In genomic region chr4:26175905-26176304, GRCh38 we compare ENCODE assay signal across 12 cellular contexts.
"Had no signal": no experiment of that assay in that cellular context is flagged by ENCODE, and none has a peak within 500 bp of the region (broad histone marks: within the 10 kb centered on the region; RNA-seq: fewer than 3 reads in every experiment).

No MANE protein-coding gene starts in this region.

- DNase-seq: activated gamma-delta T cell treated with Interleukin-2 at 50 U/mL for 16 hours; activated T-cell treated with anti-CD3 and anti-CD28 coated beads, Interleukin-2, amount 50 U/mL, for 24 hours; esophagus squamous epithelium; gastrocnemius medialis; heart right ventricle; islet precursor cell; mammary epithelial cell; nephron progenitor cell; ovary had no signal

- H3K4me3 Mint-ChIP-seq: activated CD8-positive, alpha-beta memory T cell treated with anti-CD3 and anti-CD28 coated beads, Interleukin-2, amount 10 ng/mL, durations not matched to agents 7 days and 5 days; activated T-cell treated with anti-CD3 and anti-CD28 coated beads, Interleukin-2, amount 50 U/mL, for 24 hours; nephron progenitor cell; WTC11 had no signal

- H3K9me3 ChIP-seq: esophagus squamous epithelium, gastrocnemius medialis, ovary, tibial nerve had no signal

- H3K4me1 ChIP-seq: gastrocnemius medialis had no signal

- H3K27ac Mint-ChIP-seq: activated CD8-positive, alpha-beta memory T cell treated with anti-CD3 and anti-CD28 coated beads, Interleukin-2, amount 10 ng/mL, durations not matched to agents 7 days and 5 days; nephron progenitor cell; WTC11 had no signal

- H3K27ac ChIP-seq: gastrocnemius medialis, heart right ventricle, ovary, tibial nerve had no signal

- H3K9me3 Mint-ChIP-seq: activated T-cell treated with anti-CD3 and anti-CD28 coated beads, Interleukin-2, amount 50 U/mL, for 24 hours had no signal

- H3K36me3 ChIP-seq: esophagus squamous epithelium, gastrocnemius medialis, heart right ventricle, ovary, tibial nerve had no signal

- H3K27me3 ChIP-seq: ovary, tibial nerve had no signal

- H3K4me3 ChIP-seq: esophagus squamous epithelium, gastrocnemius medialis, heart right ventricle, ovary, tibial nerve had no signal
